In genomic region chr13:111181977-111182376, GRCh38 we compare ENCODE assay signal across 10 cellular contexts.
"Had no signal": no experiment of that assay in that cellular context is flagged by ENCODE, and none has a peak within 500 bp of the region (broad histone marks: within the 10 kb centered on the region; RNA-seq: fewer than 3 reads in every experiment).

No MANE protein-coding gene starts in this region.

- H3K9me3 ChIP-seq: gastrocnemius medialis, neutrophil, transverse colon had no signal

- H3K36me3 ChIP-seq: gastrocnemius medialis, transverse colon had no signal

- H3K27me3 ChIP-seq: gastrocnemius medialis, neutrophil, transverse colon had no signal

- H3K9me3 Mint-ChIP-seq: activated naive CD4-positive, alpha-beta T cell treated with anti-CD3 and anti-CD28 coated beads, Interleukin-2, amount 10 ng/mL, durations not matched to agents 7 days and 5 days; stimulated activated effector memory CD8-positive, alpha-beta T cell treated with anti-CD3 and anti-CD28 coated beads, Interleukin-12 subunit alpha, Interleukin-12 subunit beta, amount 100 ng/mL, for 72 hours; T-helper 1 cell treated with Interleukin-12 subunit alpha and Interleukin-12 subunit beta and Interleukin-4 antibody, amounts not matched to agents 30 μg/mL and 1 μg/mL, for 36 hours had no signal

- H3K27ac ChIP-seq: neutrophil, transverse colon had no signal

- DNase-seq: activated CD4-positive, alpha-beta T cell treated with anti-CD3 and anti-CD28 coated beads for 48 hours; activated naive CD4-positive, alpha-beta T cell treated with anti-CD3 and anti-CD28 coated beads, Interleukin-2, amount 10 ng/mL, durations not matched to agents 7 days and 5 days; erythroblast; gastrocnemius medialis; retina; transverse colon had no signal

- H3K27me3 Mint-ChIP-seq: activated naive CD4-positive, alpha-beta T cell treated with anti-CD3 and anti-CD28 coated beads, Interleukin-2, amount 10 ng/mL, durations not matched to agents 7 days and 5 days had no signal

- ATAC-seq: gastrocnemius medialis; stimulated activated effector memory CD8-positive, alpha-beta T cell treated with anti-CD3 and anti-CD28 coated beads, Interleukin-12 subunit alpha, Interleukin-12 subunit beta, amount 100 ng/mL, for 72 hours had no signal

- H3K4me3 Mint-ChIP-seq: activated naive CD4-positive, alpha-beta T cell treated with anti-CD3 and anti-CD28 coated beads, Interleukin-2, amount 10 ng/mL, durations not matched to agents 7 days and 5 days; stimulated activated effector memory CD8-positive, alpha-beta T cell treated with anti-CD3 and anti-CD28 coated beads, Interleukin-12 subunit alpha, Interleukin-12 subunit beta, amount 100 ng/mL, for 72 hours; T-helper 1 cell treated with Interleukin-12 subunit alpha and Interleukin-12 subunit beta and Interleukin-4 antibody, amounts not matched to agents 30 μg/mL and 1 μg/mL, for 36 hours had no signal

- H3K4me3 ChIP-seq: gastrocnemius medialis, lung, transverse colon had no signal

- H3K27ac Mint-ChIP-seq: stimulated activated effector memory CD8-positive, alpha-beta T cell treated with anti-CD3 and anti-CD28 coated beads, Interleukin-12 subunit alpha, Interleukin-12 subunit beta, amount 100 ng/mL, for 72 hours had no signal
